Comparison of ENCODE assay signal across 10 cellular contexts in the genomic region with DNA sequence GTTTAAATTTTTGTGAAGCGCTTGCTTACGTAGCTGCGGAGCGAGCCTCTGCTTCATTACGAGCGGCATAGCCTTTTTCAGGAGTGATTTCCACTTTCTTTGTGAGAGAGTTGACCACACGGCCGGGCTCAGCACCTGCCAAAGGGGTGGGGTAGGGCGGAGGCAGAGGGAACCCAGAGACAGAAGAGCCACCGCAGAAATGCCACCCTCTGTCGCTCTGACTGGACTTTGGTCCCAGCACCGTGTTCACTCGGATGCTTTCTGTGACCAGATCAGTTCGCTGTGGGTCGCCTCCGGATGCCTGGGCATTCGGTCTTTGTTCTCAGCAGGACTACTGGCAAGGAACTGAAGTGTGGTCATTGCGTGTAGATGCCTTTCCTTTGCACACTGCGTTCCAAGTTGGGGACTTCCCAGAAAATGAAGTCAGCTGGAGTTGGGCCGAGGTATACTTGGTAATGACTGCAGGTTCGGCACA. TPM values are rescaled to one million over a fixed set of nuclear protein-coding genes. Genes with fewer than 3 reads are reported as not detected.
DNase-seq lines count a peak whose midpoint lies in the region; ATAC-seq and TF ChIP-seq lines count a peak whose summit lies in the region.
"Had no signal": no experiment of that assay in that cellular context is flagged by ENCODE, and none has a peak within 500 bp of the region (broad histone marks: within the 10 kb centered on the region; RNA-seq: fewer than 3 reads in every experiment).

No MANE protein-coding gene starts in this region.

- H3K27me3 ChIP-seq in HAP-1 (ENCODE audit: low read depth), result 0 out of 2 replicates have a peak, but pooled peaks cover 3% of the 10 kb centered on the region

- H3K27ac Mint-ChIP-seq in WTC11, result no peak overlapping the region
- H3K27ac Mint-ChIP-seq in effector memory CD8-positive, alpha-beta T cell, result no peak overlapping the region
- H3K27ac Mint-ChIP-seq: T-helper 1 cell treated with Interleukin-12 subunit alpha and Interleukin-12 subunit beta and Interleukin-4 antibody, amounts not matched to agents 30 μg/mL and 1 μg/mL, for 36 hours had no signal

- POLR2A ChIA-PET in WTC11 (lab: Charles Lee), result no interaction called here

- H3K4me3 ChIP-seq in HAP-1, result peak overlapping the region; percentile 26
- peak overlapping the region; percentile 45 for H3K4me3 ChIP-seq in iPS-11a (ENCODE audit: low read depth, low read length)
- H3K4me3 ChIP-seq in retinal pigment epithelial cell (ENCODE audit: low read length), result peak overlapping the region; percentile 59

- ATAC-seq in WTC11, result peak; percentile 37
- no peak for ATAC-seq in HG03196 (IDR thresholded peaks at IDR 0.05; ENCODE audit: unreplicated experiment)
- ATAC-seq in GM21447 (IDR thresholded peaks at IDR 0.05; ENCODE audit: unreplicated experiment), result no peak
- no peak for ATAC-seq in effector memory CD8-positive, alpha-beta T cell (replicated peaks)

- DNase-seq in HAP-1 (ENCODE audit: low spot score in 2 of 2) (peak in 1 of 2 experiments; percentile 25), WTC11 (ENCODE audit: low spot score) (no peak), retinal pigment epithelial cell (ENCODE audit: low read depth) (no peak)
- no peak for DNase-seq in effector memory CD8-positive, alpha-beta T cell
- no peak for DNase-seq in stimulated activated CD4-positive, alpha-beta T cell treated with anti-CD3 and anti-CD28 coated beads, Interleukin-4, amount 100 ng/mL, for 24 hours

- H3K9me3 ChIP-seq in HAP-1, result no peaks in the 10 kb centered on the region

- CTCF ChIA-PET in WTC11 (lab: Charles Lee), result interaction anchor here (1.5 kb wide), 1 partner anchor 205 kb away, joined by 3 read pairs; no protein-coding TSS in a partner anchor

- peaks cover 59% of the 10 kb centered on the region for H3K27me3 Mint-ChIP-seq in WTC11 (ENCODE audit: low read depth)
- H3K27me3 Mint-ChIP-seq in effector memory CD8-positive, alpha-beta T cell, result peaks cover 5 to 23% of the 10 kb centered on the region in 2 donors

- H3K4me1 ChIP-seq in HAP-1, result no peaks in the 10 kb centered on the region

- H3K9me3 Mint-ChIP-seq in WTC11, result no peaks in the 10 kb centered on the region
- H3K9me3 Mint-ChIP-seq in effector memory CD8-positive, alpha-beta T cell, result peaks cover 0 to 1% of the 10 kb centered on the region in 2 donors
- H3K9me3 Mint-ChIP-seq: T-helper 1 cell treated with Interleukin-12 subunit alpha and Interleukin-12 subunit beta and Interleukin-4 antibody, amounts not matched to agents 30 μg/mL and 1 μg/mL, for 36 hours had no signal

- no peaks in the 10 kb centered on the region for H3K36me3 ChIP-seq in HAP-1 (replicated peaks)

- in situ Hi-C loops in HAP-1 (cut with MboI; ENCODE audit: low sequenced_read_pairs), result no loop called here

- H3K4me3 Mint-ChIP-seq in WTC11, result peak overlapping the region; percentile 72
- no peak overlapping the region for H3K4me3 Mint-ChIP-seq in effector memory CD8-positive, alpha-beta T cell
- H3K4me3 Mint-ChIP-seq: T-helper 1 cell treated with Interleukin-12 subunit alpha and Interleukin-12 subunit beta and Interleukin-4 antibody, amounts not matched to agents 30 μg/mL and 1 μg/mL, for 36 hours had no signal

- TF ChIP-seq CTCF in WTC11 (IDR thresholded peaks at IDR 0.05) (no peak), retinal pigment epithelial cell (conservative IDR thresholded peaks at IDR 0.05; ENCODE audit: low read depth, low read length) (no peak)

- 0 out of 2 replicates have a peak, but pooled peaks cover 2% of the 10 kb centered on the region for H3K4me1 Mint-ChIP-seq in WTC11
- H3K4me1 Mint-ChIP-seq in effector memory CD8-positive, alpha-beta T cell (ENCODE audit: low read depth in 2 of 2), result peaks cover 0 to 6% of the 10 kb centered on the region in 2 donors

- no peaks in the 10 kb centered on the region for H3K36me3 Mint-ChIP-seq in WTC11
- no peaks in the 10 kb centered on the region for H3K36me3 Mint-ChIP-seq in effector memory CD8-positive, alpha-beta T cell (ENCODE audit: insufficient read depth)

TF ChIP-seq in WTC11, 78 proteins besides CTCF, POLR2A, EP300 and RAD21:
- TF ChIP-seq NFYB (CRISPR knock-in tag; conservative IDR thresholded peaks at IDR 0.05; ENCODE audit: low read depth) (no peak), RORB (CRISPR knock-in tag; IDR thresholded peaks at IDR 0.05) (no peak), FOXK1 (CRISPR knock-in tag; IDR thresholded peaks at IDR 0.05) (no peak)
- TF ChIP-seq, protein P1, sequence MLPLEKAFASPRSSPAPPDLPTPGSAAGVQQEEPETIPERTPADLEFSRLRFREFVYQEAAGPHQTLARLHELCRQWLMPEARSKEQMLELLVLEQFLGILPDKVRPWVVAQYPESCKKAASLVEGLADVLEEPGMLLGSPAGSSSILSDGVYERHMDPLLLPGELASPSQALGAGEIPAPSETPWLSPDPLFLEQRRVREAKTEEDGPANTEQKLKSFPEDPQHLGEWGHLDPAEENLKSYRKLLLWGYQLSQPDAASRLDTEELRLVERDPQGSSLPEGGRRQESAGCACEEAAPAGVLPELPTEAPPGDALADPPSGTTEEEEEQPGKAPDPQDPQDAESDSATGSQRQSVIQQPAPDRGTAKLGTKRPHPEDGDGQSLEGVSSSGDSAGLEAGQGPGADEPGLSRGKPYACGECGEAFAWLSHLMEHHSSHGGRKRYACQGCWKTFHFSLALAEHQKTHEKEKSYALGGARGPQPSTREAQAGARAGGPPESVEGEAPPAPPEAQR (CRISPR knock-in tag; IDR thresholded peaks at IDR 0.05), result no peak

RNA-seq across cellular contexts. Expression of a gene that starts 0.9 kb away (rescaled TPM):
- 0.92 to 3.1 TPM (median 1.2 TPM) in 3 replicates for total RNA-seq in WTC11 (2021)
- total RNA-seq: mononuclear cell had no signal
